In the genomic region with DNA sequence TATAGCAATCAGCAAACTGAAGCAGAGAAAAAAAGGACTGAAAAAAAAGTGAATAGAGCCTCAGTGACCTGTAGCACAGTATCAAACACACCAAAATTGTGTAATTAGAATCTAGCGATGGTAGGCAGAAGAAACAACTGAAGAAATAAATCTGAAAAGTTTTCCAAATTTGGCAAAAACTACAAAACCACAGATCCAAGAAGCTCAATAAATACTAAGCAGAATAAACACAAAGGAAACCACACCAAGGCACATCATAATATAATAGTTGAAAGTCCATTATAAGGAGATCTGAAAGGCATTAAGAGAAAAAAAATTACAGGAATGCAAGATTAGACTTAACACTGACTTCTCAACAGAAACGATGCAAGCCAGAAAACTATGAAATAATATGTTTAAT, we compare ENCODE assay signal across 19 cellular contexts. TPM values are rescaled to one million over a fixed set of nuclear protein-coding genes. Genes with fewer than 3 reads are reported as not detected.
"Had no signal": no experiment of that assay in that cellular context is flagged by ENCODE, and none has a peak within 500 bp of the region (broad histone marks: within the 10 kb centered on the region; RNA-seq: fewer than 3 reads in every experiment).

No MANE protein-coding gene starts in this region.

- DNase-seq: activated CD4-positive, alpha-beta T cell treated with anti-CD3 and anti-CD28 coated beads for 1 hour; activated CD4-positive, alpha-beta T cell treated with anti-CD3 and anti-CD28 coated beads, Interleukin-2, amount 50 U/mL, for 48 hours; activated gamma-delta T cell treated with Interleukin-2 at 50 U/mL for 16 hours; activated naive CD8-positive, alpha-beta T cell treated with anti-CD3 and anti-CD28 coated beads for 36 hours; activated T-cell treated with anti-CD3 and anti-CD28 coated beads, Interleukin-2, amount 50 U/mL, for 4 hours; dorsolateral prefrontal cortex; endodermal cell; hippocampal formation; left lung; mammary epithelial cell; naive B cell; pancreas; stimulated activated CD4-positive, alpha-beta T cell treated with anti-CD3 and anti-CD28 coated beads, Interleukin-2, amount 100 ng/mL, for 48 hours; stimulated activated naive CD4-positive, alpha-beta T cell; tibial artery had no signal

- ATAC-seq: activated T-cell treated with anti-CD3 and anti-CD28 coated beads, Interleukin-2, amount 50 U/mL, for 4 hours; left lung; pancreas had no signal

- H3K4me1 ChIP-seq: ascending aorta, left lung, pancreas, tibial artery had no signal

- H3K9me3 Mint-ChIP-seq: activated T-cell treated with anti-CD3 and anti-CD28 coated beads, Interleukin-2, amount 50 U/mL, for 4 hours; endodermal cell; naive B cell had no signal

- H3K27ac Mint-ChIP-seq: activated naive CD8-positive, alpha-beta T cell treated with anti-CD3 and anti-CD28 coated beads for 36 hours; endodermal cell had no signal

- H3K4me3 ChIP-seq: ascending aorta, cardiac muscle cell, dorsolateral prefrontal cortex, left lung, pancreas, tibial artery had no signal

- H3K4me3 Mint-ChIP-seq: activated naive CD8-positive, alpha-beta T cell treated with anti-CD3 and anti-CD28 coated beads for 36 hours; activated T-cell treated with anti-CD3 and anti-CD28 coated beads, Interleukin-2, amount 50 U/mL, for 4 hours; endodermal cell; naive B cell had no signal

- H3K27me3 ChIP-seq: ascending aorta, pancreas, tibial artery had no signal

- H3K9me3 ChIP-seq: ascending aorta, left lung, pancreas, tibial artery had no signal

- H3K4me1 Mint-ChIP-seq: endodermal cell, naive B cell had no signal

- H3K36me3 Mint-ChIP-seq: naive B cell had no signal

- H3K27ac ChIP-seq: ascending aorta, cardiac muscle cell, dorsolateral prefrontal cortex, left lung, pancreas, tibial artery, VCaP had no signal

- H3K36me3 ChIP-seq: ascending aorta, cardiac muscle cell, left lung, pancreas, tibial artery had no signal

RNA-seq across cellular contexts. Expression of gene IL12RB2, which starts 7.1 kb away (rescaled TPM):
- total RNA-seq: ascending aorta, cardiac muscle cell, glomerular endothelial cell had no signal
